In genomic region chr6:136250686-136251008, GRCh38 we compare ENCODE assay signal across 7 cellular contexts. TPM values are rescaled to one million over a fixed set of nuclear protein-coding genes. Genes with fewer than 3 reads are reported as not detected.
DNase-seq lines count a peak whose midpoint lies in the region; ATAC-seq and TF ChIP-seq lines count a peak whose summit lies in the region.

No MANE protein-coding gene starts in this region.

- TF ChIP-seq CTCF in fibroblast of pulmonary artery (IDR thresholded peaks at IDR 0.05; ENCODE audit: low read length, missing control alignments), result no peak

- 0 out of 2 replicates have a peak, but pooled peaks cover 5% of the 10 kb centered on the region for H3K4me1 ChIP-seq in SJCRH30
- H3K4me1 ChIP-seq in rectal smooth muscle tissue (ENCODE audit: control insufficient read depth, insufficient read depth, low read length), result peaks cover 4% of the 10 kb centered on the region

- no peaks in the 10 kb centered on the region for H3K9me3 ChIP-seq in SJCRH30 (replicated peaks)

- DNase-seq in SJCRH30 (no peak), fibroblast of pulmonary artery (ENCODE audit: low read depth) (no peak), NCI-H2081 treated with DMSO at 0.1 percent for 48 hours (lab: John Stamatoyannopoulos, UW) (no peak), SKM-1 (lab: John Stamatoyannopoulos, UW; ENCODE audit: unreplicated experiment) (no peak)

- H3K9ac ChIP-seq in rectal smooth muscle tissue (ENCODE audit: low read length), result no peak overlapping the region

- H3K36me3 ChIP-seq in SJCRH30 (no peaks in the 10 kb centered on the region; the same call in 1 of the 2 replicates), rectal smooth muscle tissue (ENCODE audit: control insufficient read depth, insufficient read depth, low read length) (no peaks in the 10 kb centered on the region)

- peak overlapping the region; percentile 72 for H3K4me3 ChIP-seq in SJCRH30
- peak overlapping the region; percentile 93 for H3K4me3 ChIP-seq in fibroblast of pulmonary artery (replicated peaks; ENCODE audit: low read depth, low read length)
- peak overlapping the region; percentile 73 for H3K4me3 ChIP-seq in rectal smooth muscle tissue (ENCODE audit: low read length)

- ATAC-seq in GM18519 (IDR thresholded peaks at IDR 0.05; ENCODE audit: low FRiP score, unreplicated experiment), result peak; percentile 1
- peak; percentile 5 for ATAC-seq in HG02610 (IDR thresholded peaks at IDR 0.05; ENCODE audit: unreplicated experiment)

- H3K27ac ChIP-seq in SJCRH30, result peak overlapping the region; percentile 39; the same call in 1 of the 2 replicates
- no peak overlapping the region for H3K27ac ChIP-seq in rectal smooth muscle tissue (ENCODE audit: low read depth, low read length)

- H3K27me3 ChIP-seq in SJCRH30 (no peaks in the 10 kb centered on the region), rectal smooth muscle tissue (ENCODE audit: control insufficient read depth, insufficient read depth, low read length) (no peaks in the 10 kb centered on the region)

RNA-seq across cellular contexts. Expression of gene MTFR2, which starts 0.5 kb away (rescaled TPM):
- 9.4 and 11.8 TPM in 2 replicates for total RNA-seq in SJCRH30 (2014; rRNA removed; shearing (Covaris generic))

RNA-seq across cellular contexts. Expression of gene BCLAF1, which starts 39.0 kb away (rescaled TPM):
- 193 and 207 TPM in 2 replicates for total RNA-seq in SJCRH30 (2014; rRNA removed; shearing (Covaris generic))
